In the genomic region with DNA sequence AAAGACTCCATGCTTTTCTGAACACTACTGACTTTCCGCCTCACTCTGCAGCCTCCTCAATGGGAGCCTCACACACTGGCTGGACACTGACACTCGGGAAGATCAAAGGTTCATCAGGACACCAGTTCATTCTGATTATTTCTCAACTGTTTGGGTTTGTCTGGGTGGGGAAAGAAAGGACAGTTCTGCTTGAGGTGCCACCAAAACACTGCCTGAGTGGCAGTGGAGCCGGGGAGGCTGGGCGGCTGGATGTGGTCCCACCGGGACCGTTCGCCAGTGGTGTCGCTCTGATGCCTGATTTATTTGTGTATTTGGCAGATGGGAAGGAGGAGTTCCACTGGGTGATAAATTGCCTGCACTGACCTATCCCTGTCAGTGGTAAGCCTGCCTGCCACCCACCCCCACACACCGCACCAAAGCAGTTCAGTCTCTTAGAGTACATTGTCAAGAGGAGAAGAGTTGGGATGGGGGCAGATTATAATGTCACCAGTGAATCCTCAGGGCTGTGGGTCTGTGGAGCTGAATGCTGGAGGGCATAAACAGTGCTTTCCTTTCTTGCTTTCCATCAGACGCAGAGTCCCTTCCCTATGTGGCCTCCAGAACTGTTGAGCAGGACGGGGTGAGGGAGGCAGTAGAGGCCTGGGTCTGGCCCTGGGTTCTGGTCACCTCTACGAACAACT, we compare ENCODE assay signal across 19 cellular contexts. TPM values are rescaled to one million over a fixed set of nuclear protein-coding genes. Genes with fewer than 3 reads are reported as not detected.
"Had no signal": no experiment of that assay in that cellular context is flagged by ENCODE, and none has a peak within 500 bp of the region (broad histone marks: within the 10 kb centered on the region; RNA-seq: fewer than 3 reads in every experiment).

No MANE protein-coding gene starts in this region.

- ATAC-seq: gastrocnemius medialis; heart left ventricle; naive thymus-derived CD8-positive, alpha-beta T cell; stimulated activated naive B cell treated with anti-CD40 and anti-IgM and Interleukin-4, amounts not matched to agents 10 μg/mL and 1 μg/mL and 100 μg/mL, for 72 hours had no signal

- H3K27ac Mint-ChIP-seq: activated CD4-positive, alpha-beta memory T cell treated with anti-CD3 and anti-CD28 coated beads for 36 hours; activated T-cell treated with anti-CD3 and anti-CD28 coated beads, Interleukin-2, amount 50 U/mL, for 24 hours; immature natural killer cell; naive thymus-derived CD8-positive, alpha-beta T cell; stimulated activated naive B cell treated with anti-CD40 and anti-IgM and Interleukin-4, amounts not matched to agents 10 μg/mL and 1 μg/mL and 100 μg/mL, for 72 hours had no signal

- H3K4me3 ChIP-seq: dorsolateral prefrontal cortex, gastrocnemius medialis, heart left ventricle, right atrium auricular region, skin epidermis, thyroid gland had no signal

- H3K36me3 Mint-ChIP-seq: activated CD4-positive, alpha-beta memory T cell treated with anti-CD3 and anti-CD28 coated beads for 36 hours; immature natural killer cell; naive thymus-derived CD8-positive, alpha-beta T cell; stimulated activated naive B cell treated with anti-CD40 and anti-IgM and Interleukin-4, amounts not matched to agents 10 μg/mL and 1 μg/mL and 100 μg/mL, for 72 hours had no signal

- H3K27ac ChIP-seq: dorsolateral prefrontal cortex, gastrocnemius medialis, heart left ventricle, neutrophil, right atrium auricular region, thyroid gland, VCaP had no signal

- H3K36me3 ChIP-seq: gastrocnemius medialis, heart left ventricle, neutrophil, right atrium auricular region, thyroid gland had no signal

- H3K9me3 Mint-ChIP-seq: activated CD4-positive, alpha-beta memory T cell treated with anti-CD3 and anti-CD28 coated beads for 36 hours; activated T-cell treated with anti-CD3 and anti-CD28 coated beads, Interleukin-2, amount 50 U/mL, for 24 hours; immature natural killer cell; naive thymus-derived CD8-positive, alpha-beta T cell; stimulated activated naive B cell treated with anti-CD40 and anti-IgM and Interleukin-4, amounts not matched to agents 10 μg/mL and 1 μg/mL and 100 μg/mL, for 72 hours had no signal

- H3K4me3 Mint-ChIP-seq: activated CD4-positive, alpha-beta memory T cell treated with anti-CD3 and anti-CD28 coated beads for 36 hours; activated T-cell treated with anti-CD3 and anti-CD28 coated beads, Interleukin-2, amount 50 U/mL, for 24 hours; immature natural killer cell; naive thymus-derived CD8-positive, alpha-beta T cell; stimulated activated naive B cell treated with anti-CD40 and anti-IgM and Interleukin-4, amounts not matched to agents 10 μg/mL and 1 μg/mL and 100 μg/mL, for 72 hours had no signal

- H3K4me1 ChIP-seq: gastrocnemius medialis, heart left ventricle, right atrium auricular region, thyroid gland had no signal

- H3K27me3 Mint-ChIP-seq: activated CD4-positive, alpha-beta memory T cell treated with anti-CD3 and anti-CD28 coated beads for 36 hours had no signal

- DNase-seq: activated CD4-positive, alpha-beta memory T cell treated with anti-CD3 and anti-CD28 coated beads for 36 hours; activated effector memory CD4-positive, alpha-beta T cell treated with Interleukin-2 at 50 U/mL for 16 hours; activated naive CD4-positive, alpha-beta T cell treated with anti-CD3 and anti-CD28 coated beads, Interleukin-2, amount 50 U/mL, for 16 hours; activated T-cell treated with anti-CD3 and anti-CD28 coated beads, Interleukin-2, amount 50 U/mL, for 24 hours; dorsolateral prefrontal cortex; erythroblast; gastrocnemius medialis; heart left ventricle; immature natural killer cell; naive thymus-derived CD8-positive, alpha-beta T cell; stimulated activated CD4-positive, alpha-beta T cell treated with anti-CD3 and anti-CD28 coated beads, Interleukin-15, amount 100 ng/mL, for 24 hours; stimulated activated CD4-positive, alpha-beta T cell treated with anti-CD3 and anti-CD28 coated beads, Interleukin-4, amount 100 ng/mL, for 1 hour; stimulated activated naive B cell treated with anti-CD40 and anti-IgM and Interleukin-4, amounts not matched to agents 10 μg/mL and 1 μg/mL and 100 μg/mL, for 72 hours; T1000; thyroid gland had no signal

- H3K4me1 Mint-ChIP-seq: immature natural killer cell; naive thymus-derived CD8-positive, alpha-beta T cell had no signal

- H3K9me3 ChIP-seq: gastrocnemius medialis, heart left ventricle, neutrophil, right atrium auricular region, thyroid gland had no signal

- H3K27me3 ChIP-seq: heart left ventricle, neutrophil, right atrium auricular region, thyroid gland had no signal

RNA-seq across cellular contexts. Expression of a gene that starts 49.8 kb away (rescaled TPM):
- total RNA-seq: activated CD4-positive, alpha-beta memory T cell treated with anti-CD3 and anti-CD28 coated beads for 36 hours had no signal
- polyA plus RNA-seq: immature natural killer cell; naive thymus-derived CD8-positive, alpha-beta T cell had no signal
